ENCODE assay signal across 1 cellular context in the genomic region with DNA sequence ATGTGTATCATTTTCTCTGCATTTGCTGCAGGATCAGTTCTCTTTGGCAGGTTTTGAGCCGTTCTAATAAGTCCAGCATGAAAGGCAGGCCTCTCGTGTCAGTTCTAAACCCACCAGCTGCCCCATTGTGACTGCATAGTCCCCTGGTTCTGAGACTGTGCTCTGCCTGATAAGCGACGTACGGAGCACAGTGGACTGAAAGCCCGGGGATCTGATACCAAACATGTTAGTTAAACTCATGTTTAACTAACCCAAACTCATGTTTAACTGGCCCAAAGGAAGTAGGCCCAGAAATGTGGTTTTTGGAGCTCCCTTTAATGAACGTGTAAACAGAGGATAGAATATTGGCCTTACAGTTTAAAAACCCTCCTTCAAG.
TF ChIP-seq lines count a peak whose summit lies in the region.

No MANE protein-coding gene starts in this region.

TF ChIP-seq in GM12878, 131 proteins besides CTCF, POLR2A, EP300 and RAD21 (continued from another document):
- TF ChIP-seq ZBTB40 (IDR thresholded peaks at IDR 0.05; ENCODE audit: borderline replicate concordance), result peak; percentile 52; the same call in 1 of the 2 replicates
- TF ChIP-seq YY1 (IDR thresholded peaks at IDR 0.05; ENCODE audit: low read depth, low read length), result no peak
